ENCODE assay signal across 17 cellular contexts in the genomic region with DNA sequence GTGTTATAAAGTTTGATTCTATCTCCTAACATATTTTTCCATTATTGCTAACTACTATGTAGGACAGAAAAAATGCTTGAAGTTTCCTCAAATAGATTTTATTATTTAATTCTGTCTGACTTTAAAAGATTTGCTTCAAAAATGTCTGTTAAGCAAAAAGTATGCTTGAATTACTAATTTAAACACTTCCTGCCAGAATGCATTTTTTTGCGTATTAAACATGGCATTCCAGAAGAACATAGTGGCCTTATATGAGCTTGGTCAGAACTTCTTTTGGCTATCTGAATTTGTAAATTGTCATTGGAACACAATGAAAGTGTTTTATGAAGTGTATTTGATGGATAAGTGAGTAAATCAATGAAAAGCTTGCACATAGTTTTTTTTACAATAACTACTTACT.
"Had no signal": no experiment of that assay in that cellular context is flagged by ENCODE, and none has a peak within 500 bp of the region (broad histone marks: within the 10 kb centered on the region; RNA-seq: fewer than 3 reads in every experiment).

No MANE protein-coding gene starts in this region.

- H3K9me3 ChIP-seq: tibial artery had no signal

- H3K27me3 ChIP-seq: dorsolateral prefrontal cortex, tibial artery had no signal

- H3K27ac ChIP-seq: dorsolateral prefrontal cortex, tibial artery had no signal

- ATAC-seq: activated CD4-positive, alpha-beta T cell treated with anti-CD3 and anti-CD28 coated beads for 36 hours; left lobe of liver; natural killer cell; stimulated activated naive CD8-positive, alpha-beta T cell treated with anti-CD3 and anti-CD28 coated beads, Interleukin-15, Interleukin-2, amounts not matched to agents 100 U/mL and 50 U/mL, for 24 hours; WTC11 had no signal

- H3K4me3 ChIP-seq: dorsolateral prefrontal cortex, lung, tibial artery had no signal

- DNase-seq: activated CD4-positive, alpha-beta T cell treated with anti-CD3 and anti-CD28 coated beads for 36 hours; activated CD4-positive, alpha-beta T cell treated with anti-CD3 and anti-CD28 coated beads, Interleukin-2, amount 50 U/mL, for 48 hours; activated gamma-delta T cell treated with Interleukin-2 at 50 U/mL for 16 hours; amygdala; central memory CD4-positive, alpha-beta T cell; dorsolateral prefrontal cortex; endodermal cell; natural killer cell; stimulated activated CD4-positive, alpha-beta T cell treated with anti-CD3 and anti-CD28 coated beads, Interleukin-12 subunit alpha, Interleukin-12 subunit beta, amount 100 ng/mL, for 4 hours; stimulated activated CD4-positive, alpha-beta T cell treated with anti-CD3 and anti-CD28 coated beads, Interleukin-2, amount 100 ng/mL, for 24 hours; stimulated activated naive CD8-positive, alpha-beta T cell treated with anti-CD3 and anti-CD28 coated beads, Interleukin-15, Interleukin-2, amounts not matched to agents 100 U/mL and 50 U/mL, for 24 hours; substantia nigra; SW 1271; tibial artery had no signal
